ENCODE assay signal across 1 cellular context in the genomic region with DNA sequence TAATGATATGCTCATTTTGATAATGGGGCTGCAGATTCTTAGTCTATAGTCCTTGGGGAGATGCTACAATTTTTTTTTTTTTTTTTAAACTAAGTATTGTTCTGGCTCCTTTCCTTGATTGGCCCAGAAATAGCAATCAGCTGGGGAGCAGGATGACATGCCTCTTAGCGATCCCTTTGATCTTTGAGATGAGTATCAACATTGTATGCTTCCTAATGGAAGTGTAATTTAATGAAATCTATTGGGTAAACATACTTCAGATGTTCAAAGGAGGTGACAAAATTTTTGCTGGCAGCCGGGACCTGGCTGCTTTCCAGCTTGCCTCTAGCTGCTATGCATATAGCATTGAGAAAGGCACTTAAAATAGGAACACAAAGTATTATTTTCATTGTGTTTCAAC.
TF ChIP-seq lines count a peak whose summit lies in the region.

No MANE protein-coding gene starts in this region.

TF ChIP-seq in IMR-90, 13 proteins besides CTCF, POLR2A, EP300 and RAD21 (continued from another document):
- no peak for TF ChIP-seq ELK1 (IDR thresholded peaks at IDR 0.05; ENCODE audit: borderline replicate concordance, low read depth, low read length)
- no peak for TF ChIP-seq BHLHE40 (IDR thresholded peaks at IDR 0.05; ENCODE audit: low read depth, low read length)
- TF ChIP-seq RCOR1 (IDR thresholded peaks at IDR 0.05; ENCODE audit: insufficient replicate concordance, low read length) = no peak
- TF ChIP-seq FOS (IDR thresholded peaks at IDR 0.05; ENCODE audit: low read depth, low read length) = no peak
- TF ChIP-seq MXI1 (IDR thresholded peaks at IDR 0.05; ENCODE audit: borderline replicate concordance, low read depth, low read length) = no peak
- TF ChIP-seq RFX5 (IDR thresholded peaks at IDR 0.05; ENCODE audit: low read depth, low read length) = no peak
- TF ChIP-seq MAZ (IDR thresholded peaks at IDR 0.05; ENCODE audit: borderline replicate concordance, low read depth, low read length) = no peak
